ENCODE assay signal across 9 cellular contexts in genomic region chr16:74035816-74036215, GRCh38.
A peak's percentile ranks its signal among the peaks of the same experiment; 100 is the strongest.
DNase-seq lines count a peak whose midpoint lies in the region; ATAC-seq and TF ChIP-seq lines count a peak whose summit lies in the region.
"Had no signal": no experiment of that assay in that cellular context is flagged by ENCODE, and none has a peak within 500 bp of the region (broad histone marks: within the 10 kb centered on the region; RNA-seq: fewer than 3 reads in every experiment).

No MANE protein-coding gene starts in this region.

- no peak overlapping the region for H2BK15ac ChIP-seq in IMR-90 (ENCODE audit: low read depth, low read length)

- TF ChIP-seq EP300 in neural cell (conservative IDR thresholded peaks at IDR 0.05; ENCODE audit: poor library complexity, severe bottlenecking) (no peak), esophagus muscularis mucosa (IDR thresholded peaks at IDR 0.05) (no peak)

- no peaks in the 10 kb centered on the region for H3K4me1 ChIP-seq in IMR-90 (ENCODE audit: control insufficient read depth, insufficient read depth, low read length)
- H3K4me1 ChIP-seq in esophagus muscularis mucosa = no peaks in the 10 kb centered on the region

- no peaks in the 10 kb centered on the region for H3K9me2 ChIP-seq in neural cell (ENCODE audit: insufficient read depth, low read length)

- H3K36me3 ChIP-seq in IMR-90 (ENCODE audit: control insufficient read depth, insufficient read depth, low read length) (no peaks in the 10 kb centered on the region), neural cell (ENCODE audit: insufficient read depth, low read length) (no peaks in the 10 kb centered on the region), esophagus muscularis mucosa (no peaks in the 10 kb centered on the region)

- TF ChIP-seq POLR2A in IMR-90 (IDR thresholded peaks at IDR 0.05; ENCODE audit: low read depth, low read length) (no peak), esophagus muscularis mucosa (IDR thresholded peaks at IDR 0.05; ENCODE audit: low read depth) (no peak)

- H2BK5ac ChIP-seq in IMR-90 (ENCODE audit: low read depth, low read length, poor library complexity, severe bottlenecking) = no peak overlapping the region

- H3K9me1 ChIP-seq in IMR-90 (ENCODE audit: insufficient read depth, low read length) = no peaks in the 10 kb centered on the region

- CTCF ChIA-PET in IMR-90 (lab: Yijun Ruan, JAX) = interaction anchor here (0.6 kb wide), 1 partner anchor 262 kb away, joined by 3 read pairs; no protein-coding TSS in a partner anchor

- no peaks in the 10 kb centered on the region; the same call in 1 of the 2 replicates for H3K27me3 ChIP-seq in IMR-90 (ENCODE audit: control insufficient read depth, insufficient read depth, low read length)
- no peaks in the 10 kb centered on the region for H3K27me3 ChIP-seq in neural cell (ENCODE audit: insufficient read depth, low read depth, low read length)
- peaks cover 0 to 8% (median 2%) of the 10 kb centered on the region in 4 donors for H3K27me3 ChIP-seq in esophagus muscularis mucosa

- H3K27ac ChIP-seq in IMR-90 (ENCODE audit: insufficient read depth, low read length) (no peak overlapping the region), VCaP (no peak overlapping the region), neural cell (ENCODE audit: low read length) (peak overlapping the region; percentile 77), esophagus muscularis mucosa (replicated peaks in 1 of 4) (no peak overlapping the region)

- H3K4ac ChIP-seq in IMR-90 (ENCODE audit: low read depth, low read length) = no peak overlapping the region

- H4K5ac ChIP-seq in IMR-90 (ENCODE audit: low read depth, low read length) = no peak overlapping the region

- intact Hi-C loops in IMR-90 (cut with micrococcal nuclease) (loop anchor here (10.0 kb wide), 3 partner anchors 1571 to 1911 kb away; no protein-coding TSS in a partner anchor), left colon (cut with DNase I, micrococcal nuclease) (no loop called here), esophagus muscularis mucosa (cut with DNase I) (no loop called here)

- no peaks in the 10 kb centered on the region for H3K9me3 ChIP-seq in IMR-90 (ENCODE audit: control insufficient read depth, insufficient read depth, low read length)
- no peaks in the 10 kb centered on the region for H3K9me3 ChIP-seq in neural cell (ENCODE audit: low read length)
- H3K9me3 ChIP-seq in esophagus muscularis mucosa = no peaks in the 10 kb centered on the region

- H3K9ac ChIP-seq in IMR-90 (ENCODE audit: low read depth, low read length) (no peak overlapping the region), neural cell (ENCODE audit: low read length) (peak overlapping the region; percentile 40)

- H3K4me3 ChIP-seq in IMR-90 (ENCODE audit: insufficient read depth, low read depth, low read length) (no peak overlapping the region), neural cell (ENCODE audit: low read length) (no peak overlapping the region), esophagus muscularis mucosa (no peak overlapping the region)

- no peak overlapping the region for H2AK9ac ChIP-seq in IMR-90 (replicated peaks; ENCODE audit: low read depth, low read length, poor library complexity)

- no peak overlapping the region for H3K56ac ChIP-seq in IMR-90 (ENCODE audit: extremely low read depth, insufficient read depth, low read length)

- no peak overlapping the region for H2BK20ac ChIP-seq in IMR-90 (ENCODE audit: low read depth, low read length)

- no TSS peak for BruUV-seq in IMR-90 (replicated peaks; lab: Mats Ljungman, UMichigan)

- TF ChIP-seq RAD21 in IMR-90 (IDR thresholded peaks at IDR 0.05; ENCODE audit: low read length) (no peak), neural cell (conservative IDR thresholded peaks at IDR 0.05) (peak; percentile 64)

- POLR2A ChIA-PET in IMR-90 (lab: Charles Lee; ENCODE audit: unreplicated experiment) = no interaction called here

- WGBS in IMR-90 (ENCODE audit: extremely low coverage in 2 of 2, insufficient read length in 1 of 2), 2 experiments = no CpG with 5 or more reads among the region's 1 CpG
- WGBS in esophagus muscularis mucosa = 19% methylated on average over 1 of the region's 1 CpG

- no peak overlapping the region for H4K8ac ChIP-seq in IMR-90 (ENCODE audit: low read depth in 2 of 2, low read length in 2 of 2)

- dilution Hi-C loops in IMR-90 (cut with HindIII; ENCODE audit: low sequenced_read_pairs, unreplicated experiment) = no loop called here

- TF ChIP-seq CTCF in IMR-90 (conservative IDR thresholded peaks at IDR 0.05; ENCODE audit: low read depth, low read length) (0 out of 2 replicates have a peak, but pooled peaks have one; percentile 8), VCaP (conservative IDR thresholded peaks at IDR 0.05) (peak; percentile 45), neural cell (IDR thresholded peaks at IDR 0.05; ENCODE audit: poor library complexity, severe bottlenecking) (peak; percentile 67), esophagus muscularis mucosa (IDR thresholded peaks at IDR 0.05) (peak in 1 of 3 experiments; percentile 4)

- H3K79me2 ChIP-seq in neural cell (replicated peaks; ENCODE audit: insufficient read depth, low read length) = peaks cover 32% of the 10 kb centered on the region

- H3F3A ChIP-seq in neural cell (ENCODE audit: insufficient read depth, low read length, poor library complexity, severe bottlenecking) = peaks cover 8% of the 10 kb centered on the region

- H4K20me1 ChIP-seq in IMR-90 (ENCODE audit: insufficient read depth, low read length) (no peaks in the 10 kb centered on the region), neural cell (ENCODE audit: insufficient read depth) (no peaks in the 10 kb centered on the region)

- H2AK5ac ChIP-seq in IMR-90 (ENCODE audit: low read depth, low read length) = no peak overlapping the region

- no peak overlapping the region for H2AFZ ChIP-seq in IMR-90 (replicated peaks; ENCODE audit: low read length, poor library complexity)
- H2AFZ ChIP-seq in neural cell (ENCODE audit: low read depth, low read length) = no peak overlapping the region

- no peak overlapping the region for H3K14ac ChIP-seq in IMR-90 (replicated peaks; ENCODE audit: low read depth, low read length)

- H2BK120ac ChIP-seq in IMR-90 (ENCODE audit: low read depth, low read length) = no peak overlapping the region

- peak; percentile 5 for DNase-seq in NCI-H1694 treated with DMSO at 0.1 percent for 48 hours (lab: John Stamatoyannopoulos, UW)
- no peak for DNase-seq in NCI-H1694 (lab: John Stamatoyannopoulos, UW)
- peak; percentile 2 for DNase-seq in IMR-90
- no peak for DNase-seq in stimulated activated CD8-positive, alpha-beta memory T cell treated with anti-CD3 and anti-CD28 coated beads, Interleukin-4, amount 100 ng/mL, for 48 hours
- no peak for DNase-seq in left colon
- no peak for DNase-seq in esophagus muscularis mucosa (ENCODE audit: extremely low spot score)
- DNase-seq: NCI-H1048 had no signal

- ATAC-seq in IMR-90 (ENCODE audit: low read depth) = no peak
- no peak for ATAC-seq in left colon

- H4K91ac ChIP-seq in IMR-90 (ENCODE audit: insufficient read depth, low read depth, low read length) = no peak overlapping the region

- in situ Hi-C loops in IMR-90 (cut with MboI; ENCODE audit: low sequenced_read_pairs) = no loop called here

- no peak overlapping the region for H3K18ac ChIP-seq in IMR-90 (ENCODE audit: low read depth, low read length)

- no peak overlapping the region for H3K23ac ChIP-seq in IMR-90 (ENCODE audit: low read depth, low read length)

- H3K4me2 ChIP-seq in IMR-90 (ENCODE audit: low read depth, low read length) (no peak overlapping the region), neural cell (ENCODE audit: low read length) (no peak overlapping the region)

- H3K79me1 ChIP-seq in IMR-90 (ENCODE audit: low read depth in 1 of 2, low read length in 2 of 2) = no peaks in the 10 kb centered on the region

TF ChIP-seq in IMR-90, 13 proteins besides CTCF, POLR2A, EP300 and RAD21 (continues in another document):
- TF ChIP-seq MXI1 (IDR thresholded peaks at IDR 0.05; ENCODE audit: borderline replicate concordance, low read depth, low read length) = no peak
- TF ChIP-seq CHD1 (IDR thresholded peaks at IDR 0.05; ENCODE audit: low read depth, low read length) = no peak
- TF ChIP-seq SMC3 (IDR thresholded peaks at IDR 0.05; ENCODE audit: low read depth, low read length) = no peak
- no peak for TF ChIP-seq MAFK (IDR thresholded peaks at IDR 0.05; ENCODE audit: low read depth, low read length)
- TF ChIP-seq BHLHE40 (IDR thresholded peaks at IDR 0.05; ENCODE audit: low read depth, low read length) = no peak
- no peak for TF ChIP-seq NFE2L2 (IDR thresholded peaks at IDR 0.05; ENCODE audit: low read depth, low read length)
- TF ChIP-seq FOS (IDR thresholded peaks at IDR 0.05; ENCODE audit: low read depth, low read length) = no peak
- no peak for TF ChIP-seq USF2 (IDR thresholded peaks at IDR 0.05; ENCODE audit: low read depth, low read length)
- no peak for TF ChIP-seq CEBPB (IDR thresholded peaks at IDR 0.05; ENCODE audit: low read depth, low read length)

TF ChIP-seq in neural cell, 6 proteins besides CTCF, POLR2A, EP300 and RAD21:
- TF ChIP-seq SMC3 (conservative IDR thresholded peaks at IDR 0.05; ENCODE audit: poor library complexity) = peak; percentile 66
- no peak for TF ChIP-seq REST (IDR thresholded peaks at IDR 0.05; ENCODE audit: borderline replicate concordance)
- TF ChIP-seq POLR2AphosphoS5 (IDR thresholded peaks at IDR 0.05) = no peak
- TF ChIP-seq EZH2 (IDR thresholded peaks at IDR 0.05; ENCODE audit: borderline replicate concordance, insufficient read depth, low read length, poor library complexity, severe bottlenecking) = no peak
TF ChIP-seq in neural cell: peak in this region for 1.

Comparison
In these comparisons a context has a peak if more than half of its experiments do, and no peak if none do; other contexts are left out.
1. DNase-seq: peak in NCI-H1694 treated with DMSO at 0.1 percent for 48 hours (single experiment) and IMR-90 (single experiment); none in NCI-H1694 (single experiment), stimulated activated CD8-positive, alpha-beta memory T cell treated with anti-CD3 and anti-CD28 coated beads, Interleukin-4, amount 100 ng/mL, for 48 hours (single experiment), left colon (0 of 2) and esophagus muscularis mucosa (single experiment).